In the genomic region with DNA sequence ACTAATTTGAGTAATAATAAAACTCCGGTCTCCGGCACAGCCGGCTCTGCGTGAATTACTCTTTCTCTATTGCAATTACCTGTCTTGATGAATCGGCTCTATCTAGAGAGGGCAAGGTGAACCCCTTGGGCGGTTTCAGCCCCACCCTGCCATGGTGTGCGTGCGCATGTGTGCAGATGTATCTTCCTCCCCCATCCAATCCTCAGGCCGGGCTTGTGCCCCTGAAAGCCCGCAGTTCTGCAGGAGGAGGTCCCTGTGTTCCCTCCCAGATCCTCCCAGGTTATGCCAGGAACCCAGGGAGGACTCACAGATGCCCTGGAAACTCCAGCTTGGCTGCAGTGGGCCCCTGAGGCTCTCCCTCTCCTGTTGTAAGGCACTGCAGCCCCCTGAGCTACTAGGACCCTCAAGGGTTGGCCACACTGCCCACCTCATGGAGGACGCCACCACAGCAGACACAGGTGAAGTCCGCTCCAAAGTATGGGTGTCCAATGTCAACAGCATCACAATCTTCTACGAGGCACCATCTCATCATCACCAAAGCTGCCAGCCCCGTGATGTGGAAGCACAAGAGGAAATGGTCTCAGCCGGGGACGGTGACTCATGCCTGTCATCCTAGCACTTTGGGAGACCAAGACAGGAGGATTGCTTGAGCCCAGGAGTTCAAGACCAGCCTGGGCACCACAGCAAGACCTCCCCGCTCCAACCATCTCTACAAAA, we compare ENCODE assay signal across 1 cellular context.
TF ChIP-seq lines count a peak whose summit lies in the region.

No MANE protein-coding gene starts in this region.

TF ChIP-seq in H1, 55 proteins besides CTCF, POLR2A, EP300 and RAD21:
- no peak for TF ChIP-seq CEBPB (IDR thresholded peaks at IDR 0.05; ENCODE audit: low read depth, low read length)
- TF ChIP-seq, protein P1, sequence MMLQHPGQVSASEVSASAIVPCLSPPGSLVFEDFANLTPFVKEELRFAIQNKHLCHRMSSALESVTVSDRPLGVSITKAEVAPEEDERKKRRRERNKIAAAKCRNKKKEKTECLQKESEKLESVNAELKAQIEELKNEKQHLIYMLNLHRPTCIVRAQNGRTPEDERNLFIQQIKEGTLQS (IDR thresholded peaks at IDR 0.05; ENCODE audit: insufficient read depth, low read depth, low read length): no peak
- TF ChIP-seq BRCA1 (IDR thresholded peaks at IDR 0.05; ENCODE audit: low read depth, low read length): no peak
- TF ChIP-seq, protein P2, sequence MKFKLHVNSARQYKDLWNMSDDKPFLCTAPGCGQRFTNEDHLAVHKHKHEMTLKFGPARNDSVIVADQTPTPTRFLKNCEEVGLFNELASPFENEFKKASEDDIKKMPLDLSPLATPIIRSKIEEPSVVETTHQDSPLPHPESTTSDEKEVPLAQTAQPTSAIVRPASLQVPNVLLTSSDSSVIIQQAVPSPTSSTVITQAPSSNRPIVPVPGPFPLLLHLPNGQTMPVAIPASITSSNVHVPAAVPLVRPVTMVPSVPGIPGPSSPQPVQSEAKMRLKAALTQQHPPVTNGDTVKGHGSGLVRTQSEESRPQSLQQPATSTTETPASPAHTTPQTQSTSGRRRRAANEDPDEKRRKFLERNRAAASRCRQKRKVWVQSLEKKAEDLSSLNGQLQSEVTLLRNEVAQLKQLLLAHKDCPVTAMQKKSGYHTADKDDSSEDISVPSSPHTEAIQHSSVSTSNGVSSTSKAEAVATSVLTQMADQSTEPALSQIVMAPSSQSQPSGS (IDR thresholded peaks at IDR 0.05; ENCODE audit: low read length): no peak
- no peak for TF ChIP-seq SIRT6 (IDR thresholded peaks at IDR 0.05; ENCODE audit: low read length)
- no peak for TF ChIP-seq GABPA (IDR thresholded peaks at IDR 0.05; ENCODE audit: borderline replicate concordance, insufficient read depth, low read length)
- no peak for TF ChIP-seq HDAC6 (IDR thresholded peaks at IDR 0.05; ENCODE audit: low read depth, low read length)
- TF ChIP-seq, protein P3, sequence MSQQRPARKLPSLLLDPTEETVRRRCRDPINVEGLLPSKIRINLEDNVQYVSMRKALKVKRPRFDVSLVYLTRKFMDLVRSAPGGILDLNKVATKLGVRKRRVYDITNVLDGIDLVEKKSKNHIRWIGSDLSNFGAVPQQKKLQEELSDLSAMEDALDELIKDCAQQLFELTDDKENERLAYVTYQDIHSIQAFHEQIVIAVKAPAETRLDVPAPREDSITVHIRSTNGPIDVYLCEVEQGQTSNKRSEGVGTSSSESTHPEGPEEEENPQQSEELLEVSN (IDR thresholded peaks at IDR 0.05): no peak
- TF ChIP-seq KDM1A (IDR thresholded peaks at IDR 0.05; ENCODE audit: borderline replicate concordance, low read length): no peak
- TF ChIP-seq BACH1 (IDR thresholded peaks at IDR 0.05; ENCODE audit: low read length): no peak
- no peak for TF ChIP-seq SAP30 (IDR thresholded peaks at IDR 0.05; ENCODE audit: insufficient read depth, insufficient replicate concordance, low read length)
- no peak for TF ChIP-seq ZNF274 (IDR thresholded peaks at IDR 0.05; ENCODE audit: borderline replicate concordance, extremely low read depth, low read length)
- TF ChIP-seq EZH2 (IDR thresholded peaks at IDR 0.05; ENCODE audit: low read depth, low read length, severe bottlenecking): no peak
- no peak for TF ChIP-seq CBX5 (IDR thresholded peaks at IDR 0.05; ENCODE audit: low read depth, low read length)
- TF ChIP-seq PHF8 (conservative IDR thresholded peaks at IDR 0.05; ENCODE audit: low read depth, low read length): no peak
TF ChIP-seq in H1: peak in this region for 0.
